In genomic region chr13:113209880-113210421, GRCh38 we compare ENCODE assay signal across 9 cellular contexts. TPM values are rescaled to one million over a fixed set of nuclear protein-coding genes. Genes with fewer than 3 reads are reported as not detected.
A peak's percentile ranks its signal among the peaks of the same experiment; 100 is the strongest.
DNase-seq lines count a peak whose midpoint lies in the region; ATAC-seq and TF ChIP-seq lines count a peak whose summit lies in the region.
"Had no signal": no experiment of that assay in that cellular context is flagged by ENCODE, and none has a peak within 500 bp of the region (broad histone marks: within the 10 kb centered on the region; RNA-seq: fewer than 3 reads in every experiment).

No MANE protein-coding gene starts in this region.

- H3K27me3 ChIP-seq in CD4-positive, alpha-beta memory T cell (ENCODE audit: insufficient read depth, low read length): no peaks in the 10 kb centered on the region
- no peaks in the 10 kb centered on the region for H3K27me3 ChIP-seq in gastroesophageal sphincter
- H3K27me3 ChIP-seq in tibial nerve: no peaks in the 10 kb centered on the region

- WGBS in gastroesophageal sphincter (ENCODE audit: low coverage in 1 of 2), 2 donors: 0% methylated on average over 8 to 14 of the region's 52 CpGs
- 1% methylated on average over 21 to 32 of the region's 52 CpGs for WGBS in tibial nerve, 2 donors

- peaks cover 0 to 3% (median 0%) of the 10 kb centered on the region in 8 donors for H3K9me3 Mint-ChIP-seq in CD4-positive, alpha-beta memory T cell

- peak overlapping the region; percentile 39 to 55 for H3K4me3 ChIP-seq in CD4-positive, alpha-beta memory T cell (ENCODE audit: low read length in 2 of 2)
- H3K4me3 ChIP-seq in gastroesophageal sphincter (peak overlapping the region; percentile 80 to 98), tibial nerve (peak overlapping the region; percentile 75 to 99 (median 91))

- H3K9me3 ChIP-seq in CD4-positive, alpha-beta memory T cell (ENCODE audit: control insufficient read depth in 1 of 2, low read length in 2 of 2): no peaks in the 10 kb centered on the region
- H3K9me3 ChIP-seq in gastroesophageal sphincter (no peaks in the 10 kb centered on the region), tibial nerve (no peaks in the 10 kb centered on the region)

- peak; percentile 83 to 93 (median 86) for DNase-seq in CD4-positive, alpha-beta memory T cell
- DNase-seq in RPMI8226: peak; percentile 81
- peak; percentile 71 for DNase-seq in activated effector memory CD4-positive, alpha-beta T cell treated with Interleukin-2 at 50 U/mL for 16 hours
- no peak for DNase-seq in omental fat pad (ENCODE audit: low spot score)
- DNase-seq in tibial nerve (ENCODE audit: low spot score in 2 of 2): no peak

- H3K36me3 Mint-ChIP-seq in CD4-positive, alpha-beta memory T cell: peaks cover 21 to 44% of the 10 kb centered on the region in 2 donors

- ATAC-seq in GM19397 (IDR thresholded peaks at IDR 0.05; ENCODE audit: unreplicated experiment): peak; percentile 34
- peak; percentile 33 for ATAC-seq in HG03521 (IDR thresholded peaks at IDR 0.05; ENCODE audit: unreplicated experiment)
- ATAC-seq in gastroesophageal sphincter: peak; percentile 38
- ATAC-seq in omental fat pad (ENCODE audit: low FRiP score): peak; percentile 28

- TF ChIP-seq POLR2A in gastroesophageal sphincter (IDR thresholded peaks at IDR 0.05) (no peak), tibial nerve (IDR thresholded peaks at IDR 0.05) (no peak)

- no peaks in the 10 kb centered on the region for H3K36me3 ChIP-seq in CD4-positive, alpha-beta memory T cell (ENCODE audit: insufficient read depth, low read length)
- peaks cover 0 to 18% of the 10 kb centered on the region in 2 donors for H3K36me3 ChIP-seq in gastroesophageal sphincter
- peaks cover 0 to 8% (median 0%) of the 10 kb centered on the region in 3 donors for H3K36me3 ChIP-seq in tibial nerve

- intact Hi-C loops in CD4-positive, alpha-beta memory T cell (cut with micrococcal nuclease): loop anchor here (2.0 to 5.0 kb wide), 3 partner anchors 25 to 239 kb away; no protein-coding TSS in a partner anchor

- H3K27ac ChIP-seq in CD4-positive, alpha-beta memory T cell (ENCODE audit: low read depth, low read length): peak overlapping the region; percentile 89
- peak overlapping the region; percentile 74 to 99 (median 98) for H3K27ac ChIP-seq in gastroesophageal sphincter
- H3K27ac ChIP-seq in tibial nerve: peak overlapping the region; percentile 76 to 100 (median 99)

- peak in 2 of 4 experiments; percentile 22 to 32 for TF ChIP-seq CTCF in gastroesophageal sphincter (IDR thresholded peaks at IDR 0.05)
- TF ChIP-seq CTCF in omental fat pad (IDR thresholded peaks at IDR 0.05): no peak
- TF ChIP-seq CTCF in tibial nerve (IDR thresholded peaks at IDR 0.05): peak in 2 of 5 experiments; percentile 10 to 19

- CTCF ChIA-PET in CD4-positive, alpha-beta memory T cell (lab: Charles Lee; ENCODE audit: partially characterized antibody): interaction anchor here (0.7 to 2.5 kb wide), 4 partner anchors 11 to 57 kb away, joined by 3 to 8 read pairs (median 3); no protein-coding TSS in a partner anchor

- H3K27me3 Mint-ChIP-seq in CD4-positive, alpha-beta memory T cell: no peaks in the 10 kb centered on the region

- POLR2A ChIA-PET in CD4-positive, alpha-beta memory T cell (lab: Charles Lee; ENCODE audit: partially characterized antibody): interaction anchor here (0.9 to 4.5 kb wide), 24 partner anchors 9 to 281 kb away, joined by 3 to 66 read pairs (median 6); partner anchors contain the start of genes DCUN1D2, LAMP1 and MCF2L

- peaks cover 78% of the 10 kb centered on the region for H3K4me1 ChIP-seq in CD4-positive, alpha-beta memory T cell (ENCODE audit: insufficient read depth, low read length)
- H3K4me1 ChIP-seq in gastroesophageal sphincter (peaks cover 0 to 82% (median 22%) of the 10 kb centered on the region in 3 donors), tibial nerve (peaks cover 0 to 72% (median 35%) of the 10 kb centered on the region in 4 donors)

- H3K27ac Mint-ChIP-seq in CD4-positive, alpha-beta memory T cell: peak overlapping the region; percentile 83 to 97 (median 90)

- H3K4me1 Mint-ChIP-seq in CD4-positive, alpha-beta memory T cell: peaks cover 31 to 57% (median 54%) of the 10 kb centered on the region in 4 donors

- H3K4me3 Mint-ChIP-seq in CD4-positive, alpha-beta memory T cell: peak overlapping the region; percentile 70 to 93 (median 84)

- TF ChIP-seq EP300 in gastroesophageal sphincter (IDR thresholded peaks at IDR 0.05): no peak
- no peak for TF ChIP-seq EP300 in tibial nerve (IDR thresholded peaks at IDR 0.05)

RNA-seq across cellular contexts. Expression of gene CUL4A, which starts 0.5 kb away (rescaled TPM):
- 10 to 100 TPM; 75.5 to 80.0 TPM for total RNA-seq in CD4-positive, alpha-beta memory T cell
- 10 to 100 TPM; 59.8 to 72.8 TPM for polyA plus RNA-seq in CD4-positive, alpha-beta memory T cell
- total RNA-seq in gastroesophageal sphincter (100 to 1,000 TPM; 104 to 144 (median 107) TPM), omental fat pad (100 to 1,000 TPM in 1 of 4 donors, 10 to 100 TPM in 3; 70.8 to 145 (median 86.8) TPM), tibial nerve (100 to 1,000 TPM in 2 of 4 donors, 10 to 100 TPM in 2; 67.3 to 268 (median 101) TPM)

RNA-seq across cellular contexts. Expression of gene PCID2, which starts 1.5 kb away (rescaled TPM):
- total RNA-seq in CD4-positive, alpha-beta memory T cell: 10 to 100 TPM; 78.2 to 79.8 TPM
- 100 to 1,000 TPM in 1 of 2 donors, 10 to 100 TPM in 1; 84.8 to 100 TPM for polyA plus RNA-seq in CD4-positive, alpha-beta memory T cell
- total RNA-seq in gastroesophageal sphincter: 10 to 100 TPM; 43.7 to 76.0 (median 48.8) TPM
- 10 to 100 TPM; 44.8 to 45.8 (median 44.8) TPM for total RNA-seq in omental fat pad
- 10 to 100 TPM; 38.6 to 61.5 (median 49.5) TPM for total RNA-seq in tibial nerve

RNA-seq across cellular contexts. Expression of gene PROZ, which starts 51.5 kb away (rescaled TPM):
- not detected for total RNA-seq in CD4-positive, alpha-beta memory T cell
- under 1 TPM in 1 of 2 donors, not detected in 1; 0.32 TPM for polyA plus RNA-seq in CD4-positive, alpha-beta memory T cell
- total RNA-seq in gastroesophageal sphincter (not detected), omental fat pad (not detected), tibial nerve (not detected)
- total RNA-seq: dermis microvascular lymphatic vessel endothelial cell had no signal

Comparison
In these comparisons a context has a peak if more than half of its experiments do, and no peak if none do; other contexts are left out.
1. DNase-seq: peak in CD4-positive, alpha-beta memory T cell (5 of 5), RPMI8226 (single experiment) and activated effector memory CD4-positive, alpha-beta T cell treated with Interleukin-2 at 50 U/mL for 16 hours (single experiment); none in omental fat pad (single experiment) and tibial nerve (0 of 2).
2. Peak in every context shown above with its lines, with median percentiles within 50 percentile points of each other: H3K27ac ChIP-seq, H3K4me3 ChIP-seq and ATAC-seq.